13 cellular contexts compared by ENCODE assay signal in the genomic region with DNA sequence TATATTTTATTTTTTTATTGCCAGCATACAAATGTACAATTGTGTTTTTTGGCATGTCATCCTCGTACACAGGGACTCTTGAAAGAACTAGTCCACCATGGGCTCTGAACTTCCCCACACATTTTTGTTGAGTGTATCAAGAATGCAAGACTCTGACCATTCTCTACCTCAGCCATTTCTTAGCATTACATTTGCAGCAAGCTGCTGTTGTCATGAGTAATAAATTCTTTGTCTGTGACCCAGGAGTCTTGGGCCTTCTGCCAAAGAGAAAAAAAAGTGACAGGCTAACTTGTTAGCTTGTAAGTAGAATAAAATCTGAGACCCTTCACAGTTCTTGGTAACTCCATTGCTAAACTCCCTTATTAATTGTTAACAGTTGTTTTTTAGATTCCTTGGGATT.
DNase-seq lines count a peak whose midpoint lies in the region; ATAC-seq and TF ChIP-seq lines count a peak whose summit lies in the region.
"Had no signal": no experiment of that assay in that cellular context is flagged by ENCODE, and none has a peak within 500 bp of the region (broad histone marks: within the 10 kb centered on the region; RNA-seq: fewer than 3 reads in every experiment).

No MANE protein-coding gene starts in this region.

- DNase-seq in DMS 273 (lab: John Stamatoyannopoulos, UW; ENCODE audit: unreplicated experiment) (peak; percentile 0), DMS 273 treated with DMSO at 0.1 percent for 48 hours (lab: John Stamatoyannopoulos, UW) (no peak), fibroblast of villous mesenchyme (ENCODE audit: low read depth) (peak; percentile 33), smooth muscle cell of the brain vasculature (ENCODE audit: low read depth, low spot score) (peak; percentile 82), cortex of kidney (lab: John Stamatoyannopoulos, UW) (no peak), NCI-H1694 treated with DMSO at 0.1 percent for 48 hours (lab: John Stamatoyannopoulos, UW) (no peak)
- DNase-seq in stimulated activated CD4-positive, alpha-beta T cell treated with anti-CD3 and anti-CD28 coated beads, Interleukin-2, amount 100 ng/mL, for 48 hours = no peak
- DNase-seq: activated CD4-positive, alpha-beta T cell treated with anti-CD3 and anti-CD28 coated beads, Interleukin-2, amount 50 U/mL, for 48 hours; lower lobe of right lung; NCI-H2081 treated with DMSO at 0.1 percent for 48 hours had no signal

- no peak overlapping the region for H3K4me3 ChIP-seq in fibroblast of villous mesenchyme (ENCODE audit: low read depth, low read length)
- H3K4me3 ChIP-seq: lower lobe of right lung, SK-N-MC had no signal

- TF ChIP-seq CTCF in fibroblast of villous mesenchyme (IDR thresholded peaks at IDR 0.05; ENCODE audit: insufficient read depth, low read depth, low read length) = no peak

- peak; percentile 78 for ATAC-seq in SK-N-SH treated with all-trans-retinoic acid at 6 μM for 48 hours
- ATAC-seq: lower lobe of right lung, sciatic nerve had no signal

TF ChIP-seq in SK-N-SH treated with all-trans-retinoic acid at 6 μM for 48 hours, 23 proteins besides CTCF, POLR2A, EP300 and RAD21:
- TF ChIP-seq ISL1 (CRISPR knock-in tag; IDR thresholded peaks at IDR 0.05) = peak; percentile 20; the same call in 1 of the 2 replicates
- no peak for TF ChIP-seq ZNF70 (CRISPR knock-in tag; IDR thresholded peaks at IDR 0.05)
- no peak for TF ChIP-seq SNAI2 (CRISPR knock-in tag; IDR thresholded peaks at IDR 0.05)
- no peak for TF ChIP-seq ZFP30 (CRISPR knock-in tag; IDR thresholded peaks at IDR 0.05)
- TF ChIP-seq, protein P1, sequence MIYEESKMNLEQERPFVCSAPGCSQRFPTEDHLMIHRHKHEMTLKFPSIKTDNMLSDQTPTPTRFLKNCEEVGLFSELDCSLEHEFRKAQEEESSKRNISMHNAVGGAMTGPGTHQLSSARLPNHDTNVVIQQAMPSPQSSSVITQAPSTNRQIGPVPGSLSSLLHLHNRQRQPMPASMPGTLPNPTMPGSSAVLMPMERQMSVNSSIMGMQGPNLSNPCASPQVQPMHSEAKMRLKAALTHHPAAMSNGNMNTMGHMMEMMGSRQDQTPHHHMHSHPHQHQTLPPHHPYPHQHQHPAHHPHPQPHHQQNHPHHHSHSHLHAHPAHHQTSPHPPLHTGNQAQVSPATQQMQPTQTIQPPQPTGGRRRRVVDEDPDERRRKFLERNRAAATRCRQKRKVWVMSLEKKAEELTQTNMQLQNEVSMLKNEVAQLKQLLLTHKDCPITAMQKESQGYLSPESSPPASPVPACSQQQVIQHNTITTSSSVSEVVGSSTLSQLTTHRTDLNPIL (CRISPR knock-in tag; IDR thresholded peaks at IDR 0.05; ENCODE audit: low read depth) = no peak

Comparison
In these comparisons a context has a peak if more than half of its experiments do, and no peak if none do; other contexts are left out.
1. DNase-seq: peak in DMS 273 (single experiment), fibroblast of villous mesenchyme (single experiment) and smooth muscle cell of the brain vasculature (single experiment); none in DMS 273 treated with DMSO at 0.1 percent for 48 hours (single experiment), stimulated activated CD4-positive, alpha-beta T cell treated with anti-CD3 and anti-CD28 coated beads, Interleukin-2, amount 100 ng/mL, for 48 hours (0 of 2), cortex of kidney (single experiment) and NCI-H1694 treated with DMSO at 0.1 percent for 48 hours (single experiment).